Comparison of ENCODE assay signal across 8 cellular contexts in genomic region chr4:121227254-121227867, GRCh38.
DNase-seq lines count a peak whose midpoint lies in the region; ATAC-seq, FAIRE-seq and TF ChIP-seq lines count a peak whose summit lies in the region.

No MANE protein-coding gene starts in this region.

- TF ChIP-seq CTCF in bronchial epithelial cell (IDR thresholded peaks at IDR 0.05; ENCODE audit: insufficient read depth, low read length, severe bottlenecking) = no peak

- peak; percentile 82 for ATAC-seq in GM19467 (IDR thresholded peaks at IDR 0.05; ENCODE audit: unreplicated experiment)
- peak; percentile 90 for ATAC-seq in HG03135 (IDR thresholded peaks at IDR 0.05; ENCODE audit: unreplicated experiment)

- no peak for TF ChIP-seq POLR2A in GM12891 (IDR thresholded peaks at IDR 0.05; ENCODE audit: low read depth, low read length)

- no peaks in the 10 kb centered on the region for H3K36me3 ChIP-seq in bronchial epithelial cell (ENCODE audit: control insufficient read depth, insufficient read depth, low read length)

- H3K4me3 ChIP-seq in bronchial epithelial cell (ENCODE audit: low read depth, low read length) = no peak overlapping the region

- H3K27me3 ChIP-seq in bronchial epithelial cell (ENCODE audit: control insufficient read depth, insufficient read depth, low read length) = no peaks in the 10 kb centered on the region

- FAIRE-seq in GM12891 (lab: Jason Lieb, UNC) = peak; percentile 40
- no peak for FAIRE-seq in bronchial epithelial cell (lab: Jason Lieb, UNC)

- DNase-seq in GM12891 (ENCODE audit: insufficient read length, low spot score) (no peak), bronchial epithelial cell (ENCODE audit: low read depth) (peak; percentile 13), occipital lobe (lab: John Stamatoyannopoulos, UW) (no peak), NCI-H2196 treated with DMSO at 0.1 percent for 48 hours (lab: John Stamatoyannopoulos, UW; ENCODE audit: unreplicated experiment) (no peak), NCI-H1694 treated with DMSO at 0.1 percent for 48 hours (lab: John Stamatoyannopoulos, UW) (no peak)
- no peak for DNase-seq in activated CD4-positive, alpha-beta T cell treated with anti-CD3 and anti-CD28 coated beads, Interleukin-2, amount 50 U/mL, for 4 hours

TF ChIP-seq in GM12891, 5 proteins besides CTCF, POLR2A, EP300 and RAD21:
- no peak for TF ChIP-seq PAX5 (IDR thresholded peaks at IDR 0.05; ENCODE audit: insufficient read depth, low read length, severe bottlenecking)
- TF ChIP-seq POU2F2 (IDR thresholded peaks at IDR 0.05; ENCODE audit: low read depth, low read length) = no peak
- no peak for TF ChIP-seq SPI1 (IDR thresholded peaks at IDR 0.05; ENCODE audit: low read depth, low read length)
- no peak for TF ChIP-seq POLR2AphosphoS5 (IDR thresholded peaks at IDR 0.05; ENCODE audit: low read depth, low read length)
- TF ChIP-seq TAF1 (IDR thresholded peaks at IDR 0.05; ENCODE audit: low read depth, low read length) = no peak
